Comparison of ENCODE assay signal across 19 cellular contexts in the genomic region with DNA sequence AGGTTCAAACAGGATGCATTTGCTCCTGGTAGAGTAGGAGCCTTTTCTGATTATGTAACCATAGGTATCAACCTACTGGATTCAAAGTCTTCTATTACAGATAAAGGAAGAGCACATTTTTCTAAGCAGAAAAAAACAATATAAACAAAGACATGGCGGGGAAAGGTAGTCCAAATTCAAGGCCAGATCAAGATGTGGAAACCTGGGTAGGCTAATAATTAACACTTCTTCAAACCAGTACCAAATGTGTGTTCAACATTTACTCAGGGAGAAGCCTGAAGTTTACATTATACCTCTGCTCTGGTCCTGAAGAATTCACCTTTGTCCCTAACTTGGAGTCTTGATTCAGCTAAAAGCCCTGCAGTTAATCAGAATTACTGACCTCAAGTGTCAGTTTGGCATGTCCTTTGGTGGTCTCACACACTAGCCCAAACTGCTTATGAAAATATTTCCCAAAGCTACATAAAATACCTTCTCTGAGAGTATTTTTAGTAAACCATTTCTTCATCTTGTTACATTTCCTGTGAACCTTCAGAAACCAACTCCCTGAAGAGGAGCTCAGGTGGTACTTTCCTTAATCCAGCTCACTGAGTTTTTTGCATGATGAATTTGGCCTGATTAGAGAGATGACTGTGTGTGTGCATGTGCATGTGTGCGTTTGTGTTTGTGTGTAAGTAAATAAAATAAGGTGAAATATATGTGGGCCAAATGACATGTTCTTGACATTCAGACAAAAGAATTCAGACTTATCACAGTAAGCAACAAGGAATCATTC.
DNase-seq lines count a peak whose midpoint lies in the region; ATAC-seq, FAIRE-seq and TF ChIP-seq lines count a peak whose summit lies in the region.
"Had no signal": no experiment of that assay in that cellular context is flagged by ENCODE, and none has a peak within 500 bp of the region (broad histone marks: within the 10 kb centered on the region; RNA-seq: fewer than 3 reads in every experiment).

No MANE protein-coding gene starts in this region.

- H3K27me3 Mint-ChIP-seq in stimulated activated memory B cell treated with anti-CD40 and anti-IgM and Interleukin-4, amounts not matched to agents 10 μg/mL and 1 μg/mL and 100 μg/mL, for 72 hours, result no peaks in the 10 kb centered on the region
- H3K27me3 Mint-ChIP-seq: T-cell had no signal

- WGBS in hepatocyte (ENCODE audit: low lambda C conversion rate, missing lambda C conversion rate), result 45% methylated on average over 2 of the region's 2 CpGs

- peak overlapping the region; percentile 74 for H3K27ac ChIP-seq in hepatocyte
- H3K27ac ChIP-seq: thoracic aorta had no signal

- H4K20me1 ChIP-seq in hepatocyte (ENCODE audit: insufficient read depth, poor library complexity, severe bottlenecking), result no peaks in the 10 kb centered on the region

- H3K79me2 ChIP-seq in hepatocyte, result peaks cover 65% of the 10 kb centered on the region

- H3K27ac Mint-ChIP-seq in stimulated activated memory B cell treated with anti-CD40 and anti-IgM and Interleukin-4, amounts not matched to agents 10 μg/mL and 1 μg/mL and 100 μg/mL, for 72 hours, result no peak overlapping the region
- H3K27ac Mint-ChIP-seq: activated naive CD4-positive, alpha-beta T cell treated with anti-CD3 and anti-CD28 coated beads for 36 hours; CD14-positive monocyte had no signal

- ATAC-seq in HG03432 (IDR thresholded peaks at IDR 0.05; ENCODE audit: unreplicated experiment) (peak; percentile 60), HG03439 (IDR thresholded peaks at IDR 0.05; ENCODE audit: unreplicated experiment) (no peak)
- peak; percentile 58 for ATAC-seq in stimulated activated memory B cell treated with anti-CD40 and anti-IgM and Interleukin-4, amounts not matched to agents 10 μg/mL and 1 μg/mL and 100 μg/mL, for 72 hours
- ATAC-seq: HCT116, T-cell had no signal

- FAIRE-seq in GM18507 (lab: Jason Lieb, UNC), result peak; percentile 5
- FAIRE-seq: endometrium, G401.6 had no signal

- peaks cover 21% of the 10 kb centered on the region for H3K4me1 ChIP-seq in hepatocyte (ENCODE audit: insufficient read depth)

- H3K9me3 ChIP-seq in hepatocyte (ENCODE audit: low read depth), result no peaks in the 10 kb centered on the region
- H3K9me3 ChIP-seq: thoracic aorta had no signal

- no peaks in the 10 kb centered on the region for H3K9me2 ChIP-seq in hepatocyte (replicated peaks; ENCODE audit: insufficient read depth)

- TF ChIP-seq CTCF in hepatocyte (IDR thresholded peaks at IDR 0.05; ENCODE audit: poor library complexity), result no peak

- H2AFZ ChIP-seq in hepatocyte, result no peak overlapping the region

- peaks cover 32% of the 10 kb centered on the region for H3K36me3 Mint-ChIP-seq in stimulated activated memory B cell treated with anti-CD40 and anti-IgM and Interleukin-4, amounts not matched to agents 10 μg/mL and 1 μg/mL and 100 μg/mL, for 72 hours

- H3K4me1 Mint-ChIP-seq in stimulated activated memory B cell treated with anti-CD40 and anti-IgM and Interleukin-4, amounts not matched to agents 10 μg/mL and 1 μg/mL and 100 μg/mL, for 72 hours, result peaks cover 27% of the 10 kb centered on the region

- no peaks in the 10 kb centered on the region for H3K36me3 ChIP-seq in hepatocyte (replicated peaks; ENCODE audit: insufficient read depth, low read depth)
- H3K36me3 ChIP-seq: thoracic aorta had no signal

- no peaks in the 10 kb centered on the region for H3K27me3 ChIP-seq in hepatocyte

- H3K4me2 ChIP-seq in hepatocyte, result peak overlapping the region; percentile 60

- no peak overlapping the region for H3K4me3 ChIP-seq in hepatocyte
- H3K4me3 ChIP-seq: thoracic aorta had no signal

- DNase-seq in GM18507 (ENCODE audit: extremely low spot score, insufficient read length, low read depth) (no peak), hepatocyte (ENCODE audit: low spot score) (peak; percentile 49), cerebellum (ENCODE audit: low spot score) (no peak), dedifferentiated amniotic fluid mesenchymal stem cell (ENCODE audit: extremely low spot score) (no peak)
- DNase-seq: activated naive CD4-positive, alpha-beta T cell treated with anti-CD3 and anti-CD28 coated beads for 36 hours; foreskin melanocyte; NCI-H2029; NCI-H526; RPMI8226; stimulated activated CD4-positive, alpha-beta T cell treated with anti-CD3 and anti-CD28 coated beads, Interleukin-15, amount 100 ng/mL, for 24 hours; T-cell had no signal

- no peak overlapping the region for H3K4me3 Mint-ChIP-seq in stimulated activated memory B cell treated with anti-CD40 and anti-IgM and Interleukin-4, amounts not matched to agents 10 μg/mL and 1 μg/mL and 100 μg/mL, for 72 hours
- H3K4me3 Mint-ChIP-seq: activated naive CD4-positive, alpha-beta T cell treated with anti-CD3 and anti-CD28 coated beads for 36 hours; CD14-positive monocyte; T-cell had no signal

- no peaks in the 10 kb centered on the region for H3K9me3 Mint-ChIP-seq in stimulated activated memory B cell treated with anti-CD40 and anti-IgM and Interleukin-4, amounts not matched to agents 10 μg/mL and 1 μg/mL and 100 μg/mL, for 72 hours
- H3K9me3 Mint-ChIP-seq: activated naive CD4-positive, alpha-beta T cell treated with anti-CD3 and anti-CD28 coated beads for 36 hours had no signal
